Comparison of ENCODE assay signal across 30 cellular contexts in genomic region chr16:10654592-10655414, GRCh38. TPM values are rescaled to one million over a fixed set of nuclear protein-coding genes. Genes with fewer than 3 reads are reported as not detected.
"Had no signal": no experiment of that assay in that cellular context is flagged by ENCODE, and none has a peak within 500 bp of the region (broad histone marks: within the 10 kb centered on the region; RNA-seq: fewer than 3 reads in every experiment).

No MANE protein-coding gene starts in this region.

- ATAC-seq: right cardiac atrium; stimulated activated memory B cell treated with anti-CD40 and anti-IgM and Interleukin-4, amounts not matched to agents 10 μg/mL and 1 μg/mL and 100 μg/mL, for 72 hours; stimulated activated naive CD8-positive, alpha-beta T cell treated with anti-CD3 and anti-CD28 coated beads, Interleukin-15, amount 100 ng/mL, for 72 hours had no signal

- H3K4me3 ChIP-seq: hepatocyte, left ventricle myocardium inferior, lung, neural progenitor cell, ovary, sigmoid colon, spleen, tibial nerve, uterus had no signal

- H3K4me3 Mint-ChIP-seq: mesothelial cell of epicardium; naive B cell; natural killer cell; nephron progenitor cell; neural progenitor cell; stimulated activated memory B cell treated with anti-CD40 and anti-IgM and Interleukin-4, amounts not matched to agents 10 μg/mL and 1 μg/mL and 100 μg/mL, for 72 hours; stimulated activated naive CD8-positive, alpha-beta T cell treated with anti-CD3 and anti-CD28 coated beads, Interleukin-15, amount 100 ng/mL, for 72 hours; type B pancreatic cell had no signal

- H3K4me2 ChIP-seq: hepatocyte, neural progenitor cell had no signal

- H3K4me1 Mint-ChIP-seq: mesothelial cell of epicardium; natural killer cell; nephron progenitor cell; neural progenitor cell; stimulated activated memory B cell treated with anti-CD40 and anti-IgM and Interleukin-4, amounts not matched to agents 10 μg/mL and 1 μg/mL and 100 μg/mL, for 72 hours; stimulated activated naive CD8-positive, alpha-beta T cell treated with anti-CD3 and anti-CD28 coated beads, Interleukin-15, amount 100 ng/mL, for 72 hours had no signal

- H2AFZ ChIP-seq: hepatocyte, neural progenitor cell had no signal

- H3K27me3 Mint-ChIP-seq: progenitor cell of endocrine pancreas; stimulated activated naive CD8-positive, alpha-beta T cell treated with anti-CD3 and anti-CD28 coated beads, Interleukin-15, amount 100 ng/mL, for 72 hours had no signal

- H3K27me3 ChIP-seq: hepatocyte, neural progenitor cell, ovary, sigmoid colon, tibial nerve, uterus had no signal

- H3K27ac Mint-ChIP-seq: mesothelial cell of epicardium; naive B cell; natural killer cell; nephron progenitor cell; neural progenitor cell; progenitor cell of endocrine pancreas; stimulated activated memory B cell treated with anti-CD40 and anti-IgM and Interleukin-4, amounts not matched to agents 10 μg/mL and 1 μg/mL and 100 μg/mL, for 72 hours; stimulated activated naive CD8-positive, alpha-beta T cell treated with anti-CD3 and anti-CD28 coated beads, Interleukin-15, amount 100 ng/mL, for 72 hours; type B pancreatic cell had no signal

- H3K9me3 Mint-ChIP-seq: mesothelial cell of epicardium; naive B cell; natural killer cell; nephron progenitor cell; neural progenitor cell; stimulated activated memory B cell treated with anti-CD40 and anti-IgM and Interleukin-4, amounts not matched to agents 10 μg/mL and 1 μg/mL and 100 μg/mL, for 72 hours; stimulated activated naive CD8-positive, alpha-beta T cell treated with anti-CD3 and anti-CD28 coated beads, Interleukin-15, amount 100 ng/mL, for 72 hours; type B pancreatic cell had no signal

- H3K4me1 ChIP-seq: left ventricle myocardium inferior, sigmoid colon, spleen, uterus had no signal

- H3K36me3 Mint-ChIP-seq: mesothelial cell of epicardium; naive B cell; natural killer cell; neural progenitor cell; stimulated activated memory B cell treated with anti-CD40 and anti-IgM and Interleukin-4, amounts not matched to agents 10 μg/mL and 1 μg/mL and 100 μg/mL, for 72 hours; type B pancreatic cell had no signal

- H3K79me2 ChIP-seq: hepatocyte had no signal

- H3K9me3 ChIP-seq: left ventricle myocardium inferior, ovary, sigmoid colon, tibial nerve, uterus had no signal

- H3K27ac ChIP-seq: hepatocyte, left ventricle myocardium inferior, neural progenitor cell, ovary, sigmoid colon, spleen, tibial nerve, uterus had no signal

- H3K9ac ChIP-seq: neural progenitor cell had no signal

- DNase-seq: islet precursor cell; left ventricle myocardium inferior; mesendoderm; naive B cell; natural killer cell; nephron progenitor cell; ovary; retina; right cardiac atrium; sigmoid colon; small intestine; stimulated activated CD4-positive, alpha-beta T cell treated with anti-CD3 and anti-CD28 coated beads, Interleukin-4, amount 100 ng/mL, for 24 hours; stimulated activated CD8-positive, alpha-beta memory T cell treated with anti-CD3 and anti-CD28 coated beads, Interleukin-4, amount 100 ng/mL, for 48 hours; stimulated activated naive CD4-positive, alpha-beta T cell treated with Interleukin-2 at 50 U/mL for 16 hours; stimulated activated naive CD8-positive, alpha-beta T cell treated with anti-CD3 and anti-CD28 coated beads, Interleukin-15, amount 100 ng/mL, for 72 hours; substantia nigra; uterus had no signal

- H3K36me3 ChIP-seq: left ventricle myocardium inferior, neural progenitor cell, ovary, sigmoid colon, spleen, tibial nerve, uterus had no signal

RNA-seq across cellular contexts. Expression of gene TEKT5, which starts 39.9 kb away (rescaled TPM):
- total RNA-seq: hepatocyte, left ventricle myocardium inferior, mononuclear cell, omental fat pad, pulmonary artery endothelial cell, right cardiac atrium, temporal lobe, tibial nerve had no signal
- polyA plus RNA-seq: hepatocyte had no signal
